8 cellular contexts compared by ENCODE assay signal in genomic region chr7:27739914-27740448, GRCh38. TPM values are rescaled to one million over a fixed set of nuclear protein-coding genes. Genes with fewer than 3 reads are reported as not detected.
DNase-seq lines count a peak whose midpoint lies in the region; ATAC-seq and TF ChIP-seq lines count a peak whose summit lies in the region.

Gene TAX1BP1, plus strand, starts transcription at chr7:27740162. Its CDS starts 8,363 bp downstream, at chr7:27748525.

- H4K20me1 ChIP-seq in PC-9 (ENCODE audit: insufficient read depth) = peaks cover 17% of the 10 kb centered on the region

- peak; percentile 98 for TF ChIP-seq POLR2A in erythroblast (IDR thresholded peaks at IDR 0.05; ENCODE audit: low read length)

- DNase-seq in DMS153 (lab: John Stamatoyannopoulos, UW) (peak; percentile 92), PC-9 (peak; percentile 91 to 96), erythroblast (lab: John Stamatoyannopoulos, UW) (peak; percentile 96)
- DNase-seq in Jurkat, Clone E6-1 (ENCODE audit: low read depth, low spot score) = peak; percentile 89
- peak; percentile 94 for DNase-seq in activated T-cell treated with anti-CD3 and anti-CD28 coated beads, Interleukin-2, amount 50 U/mL, for 1 hour
- DNase-seq in stimulated activated CD8-positive, alpha-beta memory T cell treated with anti-CD3 and anti-CD28 coated beads, Interleukin-7, amount 100 ng/mL, for 1 hour (ENCODE audit: low read depth in 2 of 2) = peak; percentile 89 to 91

- H3K9me3 ChIP-seq in PC-9 (ENCODE audit: insufficient read depth, low read depth) (no peaks in the 10 kb centered on the region), mucosa of stomach (ENCODE audit: control insufficient read depth, low read length) (no peaks in the 10 kb centered on the region)

- BruUV-seq in PC-9 (replicated peaks; lab: Mats Ljungman, UMichigan) = no TSS peak

- peaks cover 41% of the 10 kb centered on the region for H3F3A ChIP-seq in PC-9 (ENCODE audit: insufficient read depth, low read depth)

- peaks cover 70% of the 10 kb centered on the region for H3K4me1 ChIP-seq in PC-9 (replicated peaks; ENCODE audit: insufficient read depth)
- H3K4me1 ChIP-seq in mucosa of stomach (ENCODE audit: control insufficient read depth, insufficient read depth, low read length) = peaks cover 19% of the 10 kb centered on the region

- POLR2A ChIA-PET in PC-9 (lab: Charles Lee; ENCODE audit: unreplicated experiment) = interaction anchor here (0.5 to 2.2 kb wide), 4 partner anchors 38 to 324 kb away, joined by 3 to 37 read pairs (median 12); partner anchors contain the start of gene HIBADH

- peak within 1 kb of the TSS; percentile 88 for H2AFZ ChIP-seq in PC-9

- H3K36me3 ChIP-seq in PC-9 (ENCODE audit: low read depth) (peaks cover 6% of the 10 kb centered on the region; the same call in 1 of the 2 replicates), mucosa of stomach (ENCODE audit: control insufficient read depth, insufficient read depth, low read length) (no peaks in the 10 kb centered on the region)

- peak within 1 kb of the TSS; percentile 100 for H3K9ac ChIP-seq in mucosa of stomach (ENCODE audit: low read length)

- H3K27me3 ChIP-seq in PC-9 (ENCODE audit: insufficient read depth, low read depth) (no peaks in the 10 kb centered on the region), mucosa of stomach (ENCODE audit: control insufficient read depth, insufficient read depth, low read length) (no peaks in the 10 kb centered on the region)

- CTCF ChIA-PET in PC-9 (lab: Charles Lee) = interaction anchor here (0.7 kb wide), 1 partner anchor 35 kb away, joined by 4 read pairs; no protein-coding TSS in a partner anchor

- H3K4me3 ChIP-seq in Jurkat, Clone E6-1 (ENCODE audit: low read length) = peak within 1 kb of the TSS; percentile 97
- H3K4me3 ChIP-seq in PC-9 (peak within 1 kb of the TSS; percentile 84), mucosa of stomach (ENCODE audit: low read length) (peak within 1 kb of the TSS; percentile 96)

- H3K79me2 ChIP-seq in PC-9 (ENCODE audit: low read depth) = peaks cover 54% of the 10 kb centered on the region

- H3K9me2 ChIP-seq in PC-9 (ENCODE audit: insufficient read depth) = no peaks in the 10 kb centered on the region

- H3K4me2 ChIP-seq in PC-9 = peak within 1 kb of the TSS; percentile 84

- peak within 1 kb of the TSS; percentile 84 for H3K27ac ChIP-seq in PC-9

- intact Hi-C loops in PC-9 (cut with micrococcal nuclease; ENCODE audit: unreplicated experiment) = loop anchor here (1.0 to 10.0 kb wide), 6 partner anchors 62 to 625 kb away; no protein-coding TSS in a partner anchor

- TF ChIP-seq CTCF in PC-9 (conservative IDR thresholded peaks at IDR 0.05) = no peak

- peak; percentile 95 for ATAC-seq in GM21619 (IDR thresholded peaks at IDR 0.05; ENCODE audit: unreplicated experiment)

RNA-seq across cellular contexts. Expression of gene TAX1BP1, which starts in this region (rescaled TPM):
- 92.6 TPM for polyA plus RNA-seq in Jurkat, Clone E6-1 (2012; ENCODE audit: insufficient read depth, insufficient read length)
- total RNA-seq in PC-9 (2021) = 143 and 174 TPM in 2 replicates

Comparison
In these comparisons a context has a peak if more than half of its experiments do, and no peak if none do; other contexts are left out.
1. Peak in every context shown above with its lines: DNase-seq, ATAC-seq, H3K4me3 ChIP-seq and H3K27ac ChIP-seq.